Comparison of ENCODE assay signal across 8 cellular contexts in the genomic region with DNA sequence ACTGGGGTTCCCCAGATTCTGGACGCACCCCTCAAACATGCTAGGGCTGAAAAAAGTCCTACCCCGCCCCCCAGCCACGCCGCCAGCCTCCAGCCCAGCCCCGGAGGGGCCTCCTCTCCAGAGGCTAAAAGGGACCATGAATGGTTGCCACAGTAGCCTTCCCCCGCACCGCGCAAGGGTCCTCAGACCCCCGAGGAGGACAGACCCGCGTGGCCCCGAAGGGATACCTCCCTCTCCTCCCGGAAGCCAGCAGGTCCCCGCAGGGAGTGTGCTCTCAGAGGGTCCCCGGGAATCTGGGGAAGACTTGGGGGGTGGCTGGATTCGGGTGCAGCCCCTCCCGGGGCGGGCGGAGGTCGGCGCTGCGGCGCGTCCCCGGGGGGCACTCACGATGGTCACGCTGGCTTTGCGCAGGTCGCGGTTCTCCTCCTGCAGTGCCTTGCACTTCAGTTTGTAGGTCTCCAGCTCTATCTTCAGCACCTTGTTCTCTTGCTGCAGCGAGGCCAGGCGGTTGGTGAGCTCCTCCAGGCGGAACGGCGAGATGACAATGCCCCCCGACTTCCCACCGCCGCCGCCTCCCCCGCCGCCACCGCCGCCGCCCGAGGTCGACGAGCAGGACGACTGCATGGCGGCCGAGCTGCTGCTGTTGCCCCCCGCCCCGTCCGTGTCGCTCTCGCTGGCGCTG. TPM values are rescaled to one million over a fixed set of nuclear protein-coding genes. Genes with fewer than 3 reads are reported as not detected.
DNase-seq lines count a peak whose midpoint lies in the region; ATAC-seq and TF ChIP-seq lines count a peak whose summit lies in the region.

No MANE protein-coding gene starts in this region.

- H3K79me2 ChIP-seq in HCT116 (ENCODE audit: insufficient read depth, low read length), result peaks cover 53% of the 10 kb centered on the region

- peak overlapping the region; percentile 91 for H3K9ac ChIP-seq in HCT116 (ENCODE audit: low read length)

- H3K4me1 Mint-ChIP-seq in activated CD4-positive, alpha-beta memory T cell treated with anti-CD3 and anti-CD28 coated beads for 36 hours (ENCODE audit: low read depth), result peaks cover 66% of the 10 kb centered on the region
- H3K4me1 Mint-ChIP-seq in osteocyte (ENCODE audit: unreplicated experiment), result peaks cover 50% of the 10 kb centered on the region

- TF ChIP-seq CTCF in A673 (conservative IDR thresholded peaks at IDR 0.05; ENCODE audit: low read depth, low read length) (no peak), HCT116 (IDR thresholded peaks at IDR 0.05 in 2 of 3, conservative IDR thresholded peaks at IDR 0.05 in 1 of 3; ENCODE audit: borderline replicate concordance in 1 of 3, insufficient read depth in 1 of 3, low read depth in 2 of 3, low read length in 2 of 3) (no peak), fibroblast of mammary gland (conservative IDR thresholded peaks at IDR 0.05; ENCODE audit: control insufficient read depth, insufficient read depth, low read depth, low read length) (no peak), osteocyte (IDR thresholded peaks at IDR 0.05) (no peak)

- H3K27ac Mint-ChIP-seq in activated CD4-positive, alpha-beta memory T cell treated with anti-CD3 and anti-CD28 coated beads for 36 hours, result peak overlapping the region; percentile 96
- H3K27ac Mint-ChIP-seq in osteocyte (ENCODE audit: unreplicated experiment), result peak overlapping the region; percentile 85

- RAD21 ChIA-PET in HCT116 (lab: Charles Lee; ENCODE audit: low non-redundant PET in 1 of 2, low total read pairs in 2 of 2, uncharacterized antibody in 2 of 2, unreplicated experiment in 2 of 2), result no interaction called here

- peak overlapping the region; percentile 91 for H3K4me3 Mint-ChIP-seq in activated CD4-positive, alpha-beta memory T cell treated with anti-CD3 and anti-CD28 coated beads for 36 hours
- H3K4me3 Mint-ChIP-seq in osteocyte (ENCODE audit: unreplicated experiment), result peak overlapping the region; percentile 95

- no peaks in the 10 kb centered on the region for H3K9me3 Mint-ChIP-seq in activated CD4-positive, alpha-beta memory T cell treated with anti-CD3 and anti-CD28 coated beads for 36 hours
- no peaks in the 10 kb centered on the region for H3K9me3 Mint-ChIP-seq in osteocyte (ENCODE audit: unreplicated experiment)

- H3K27me3 Mint-ChIP-seq in activated CD4-positive, alpha-beta memory T cell treated with anti-CD3 and anti-CD28 coated beads for 36 hours, result no peaks in the 10 kb centered on the region
- no peaks in the 10 kb centered on the region for H3K27me3 Mint-ChIP-seq in osteocyte (ENCODE audit: unreplicated experiment)

- no peak overlapping the region for H2AFZ ChIP-seq in HCT116 (ENCODE audit: low read depth, low read length, poor library complexity, severe bottlenecking)

- H3K27ac ChIP-seq in A673 (ENCODE audit: low read depth, low read length, poor library complexity, severe bottlenecking), result peak overlapping the region; percentile 85
- peak overlapping the region; percentile 66 for H3K27ac ChIP-seq in HCT116 (ENCODE audit: low read depth, low read length)

- H3K9me3 ChIP-seq in A673 (ENCODE audit: low read depth, low read length, poor library complexity, severe bottlenecking) (no peaks in the 10 kb centered on the region), HCT116 (ENCODE audit: control insufficient read depth in 1 of 2, insufficient read depth in 1 of 2, low read depth in 1 of 2, low read length in 2 of 2) (no peaks in the 10 kb centered on the region)

- peak; percentile 1 for ATAC-seq in HCT116

- H3K4me2 ChIP-seq in HCT116 (ENCODE audit: low read length), result peak overlapping the region; percentile 84

- H3K9me2 ChIP-seq in HCT116 (ENCODE audit: insufficient read depth), result no peaks in the 10 kb centered on the region

- H3K4me1 ChIP-seq in A673 (ENCODE audit: insufficient read depth, low read length, poor library complexity, severe bottlenecking), result peaks cover 17% of the 10 kb centered on the region
- peaks cover 19 to 39% of the 10 kb centered on the region in 2 experiments for H3K4me1 ChIP-seq in HCT116 (ENCODE audit: control insufficient read depth in 1 of 2, insufficient read depth in 2 of 2, low read length in 2 of 2)

- no peak for DNase-seq in A673 (ENCODE audit: low spot score)
- no peak for DNase-seq in HCT116 (ENCODE audit: low read depth, low spot score)
- DNase-seq in activated CD4-positive, alpha-beta memory T cell treated with anti-CD3 and anti-CD28 coated beads for 36 hours, result peak; percentile 40
- peak; percentile 8 for DNase-seq in fibroblast of mammary gland (ENCODE audit: low read depth)
- no peak for DNase-seq in osteocyte (ENCODE audit: extremely low spot score, unreplicated experiment)
- no peak for DNase-seq in DMS79 (lab: John Stamatoyannopoulos, UW)
- DNase-seq in NCI-H446 treated with DMSO at 0.1 percent for 48 hours (lab: John Stamatoyannopoulos, UW), result no peak
- no peak for DNase-seq in HuH-7 (ENCODE audit: low spot score)

- no peak for TF ChIP-seq POLR2A in HCT116 (IDR thresholded peaks at IDR 0.05; ENCODE audit: borderline replicate concordance, extremely low read depth, insufficient read depth, insufficient read length)

- H3K36me3 ChIP-seq in A673 (ENCODE audit: insufficient read depth, low read length, poor library complexity, severe bottlenecking) (no peaks in the 10 kb centered on the region), HCT116 (ENCODE audit: control insufficient read depth in 1 of 2, insufficient read depth in 2 of 2, low read length in 2 of 2) (no peaks in the 10 kb centered on the region)

- peaks cover 5% of the 10 kb centered on the region; the same call in 1 of the 2 replicates for H4K20me1 ChIP-seq in HCT116 (ENCODE audit: insufficient read depth)

- peaks cover 34% of the 10 kb centered on the region for H3K36me3 Mint-ChIP-seq in activated CD4-positive, alpha-beta memory T cell treated with anti-CD3 and anti-CD28 coated beads for 36 hours
- no peaks in the 10 kb centered on the region for H3K36me3 Mint-ChIP-seq in osteocyte (ENCODE audit: unreplicated experiment)

- no peak for TF ChIP-seq RAD21 in HCT116 (IDR thresholded peaks at IDR 0.05; ENCODE audit: low read depth)

- H3K27me3 ChIP-seq in A673 (replicated peaks; ENCODE audit: insufficient read depth, low read depth, low read length, poor library complexity) (no peaks in the 10 kb centered on the region), HCT116 (ENCODE audit: insufficient read depth, low read length) (no peaks in the 10 kb centered on the region)

- H3K4me3 ChIP-seq in A673 (ENCODE audit: low read depth, low read length, poor library complexity, severe bottlenecking) (peak overlapping the region; percentile 97), HCT116 (replicated peaks in 1 of 2; ENCODE audit: low read depth in 1 of 2, low read length in 2 of 2) (peak overlapping the region; percentile 93 to 95), fibroblast of mammary gland (ENCODE audit: control insufficient read depth, low read depth, low read length) (peak overlapping the region; percentile 97)

- intact Hi-C loops in A673 (cut with micrococcal nuclease; ENCODE audit: unreplicated experiment) (loop anchor here (5.0 kb wide), 2 partner anchors 99 to 279 kb away; no protein-coding TSS in a partner anchor), HCT116 (cut with micrococcal nuclease) (loop anchor here (5.0 kb wide), 1 partner anchor 61 kb away; no protein-coding TSS in a partner anchor)
- intact Hi-C loops in activated CD4-positive, alpha-beta memory T cell treated with anti-CD3 and anti-CD28 coated beads for 36 hours (cut with micrococcal nuclease), result loop anchor here (1.0 to 10.0 kb wide), 10 partner anchors 19 to 1999 kb away; partner anchors contain the start of genes ARID5B, CDK1, CISD1 and SLC16A9

- POLR2A ChIA-PET in A673 (lab: Charles Lee; ENCODE audit: low non-redundant PET), result interaction anchor here (0.6 kb wide), 1 partner anchor 281 kb away, joined by 14 read pairs; no protein-coding TSS in a partner anchor
- POLR2A ChIA-PET in HCT116 (lab: Charles Lee), result interaction anchor here (0.6 to 1.8 kb wide), 4 partner anchors 10 to 75 kb away, joined by 3 read pairs; no protein-coding TSS in a partner anchor
- POLR2A ChIA-PET in activated CD4-positive, alpha-beta memory T cell treated with anti-CD3 and anti-CD28 coated beads for 36 hours (lab: Charles Lee), result interaction anchor here (0.7 to 4.6 kb wide), 18 partner anchors 11 to 872 kb away, joined by 3 to 47 read pairs (median 4); partner anchors contain the start of genes CDK1 and SLC16A9

- BruUV-seq in A673 (replicated peaks; lab: Mats Ljungman, UMichigan), result no TSS peak
- no TSS peak for BruUV-seq in HCT116 (replicated peaks; lab: Mats Ljungman, UMichigan)

- CTCF ChIA-PET in A673 (lab: Charles Lee) (no interaction called here), HCT116 (lab: Charles Lee) (interaction anchor here (0.7 to 1.6 kb wide), 8 partner anchors 11 to 129 kb away, joined by 3 to 7 read pairs (median 4); no protein-coding TSS in a partner anchor)
- CTCF ChIA-PET in activated CD4-positive, alpha-beta memory T cell treated with anti-CD3 and anti-CD28 coated beads for 36 hours (lab: Charles Lee), result interaction anchor here (0.8 to 5.5 kb wide), 26 partner anchors 8 to 828 kb away, joined by 3 to 69 read pairs (median 4); no protein-coding TSS in a partner anchor

TF ChIP-seq in HCT116, 20 proteins besides CTCF, POLR2A, EP300 and RAD21 (continues in another document):
- no peak for TF ChIP-seq TCF7L2 (IDR thresholded peaks at IDR 0.05; ENCODE audit: borderline replicate concordance, extremely low read depth, insufficient read depth, insufficient read length)
- TF ChIP-seq CBX3 (IDR thresholded peaks at IDR 0.05; ENCODE audit: low read depth), result no peak
- TF ChIP-seq CEBPB (IDR thresholded peaks at IDR 0.05; ENCODE audit: low read depth), result no peak
- no peak for TF ChIP-seq SP1 (IDR thresholded peaks at IDR 0.05; ENCODE audit: low read depth)
- TF ChIP-seq EZH2 (IDR thresholded peaks at IDR 0.05), result no peak
- TF ChIP-seq ATF3 (IDR thresholded peaks at IDR 0.05), result no peak

RNA-seq across cellular contexts. Expression of gene CCDC6, which starts 0.5 kb away (rescaled TPM):
- total RNA-seq in A673 (2021) (28.1 and 28.8 TPM in 2 replicates), HCT116 (2021; ENCODE audit: unreplicated experiment) (54.9 TPM), osteocyte (37.6 and 38.0 TPM in 2 replicates)
- 15.2 and 17.3 TPM in 2 replicates for polyA plus RNA-seq in HCT116 (2012)
- total RNA-seq in activated CD4-positive, alpha-beta memory T cell treated with anti-CD3 and anti-CD28 coated beads for 36 hours, result 10 to 100 TPM; 49.1 to 51.5 TPM

Comparison
In these comparisons a context has a peak if more than half of its experiments do, and no peak if none do; other contexts are left out.
1. DNase-seq: peak in activated CD4-positive, alpha-beta memory T cell treated with anti-CD3 and anti-CD28 coated beads for 36 hours (single experiment) and fibroblast of mammary gland (single experiment); none in A673 (single experiment), HCT116 (single experiment), osteocyte (single experiment), DMS79 (single experiment), NCI-H446 treated with DMSO at 0.1 percent for 48 hours (single experiment) and HuH-7 (single experiment).
2. Peak in every context shown above with its lines, with median percentiles within 50 percentile points of each other: H3K4me3 ChIP-seq.